In genomic region chr15:101689901-101690300, GRCh38 we compare ENCODE assay signal across 14 cellular contexts. TPM values are rescaled to one million over a fixed set of nuclear protein-coding genes. Genes with fewer than 3 reads are reported as not detected.
DNase-seq lines count a peak whose midpoint lies in the region; ATAC-seq and TF ChIP-seq lines count a peak whose summit lies in the region.
"Had no signal": no experiment of that assay in that cellular context is flagged by ENCODE, and none has a peak within 500 bp of the region (broad histone marks: within the 10 kb centered on the region; RNA-seq: fewer than 3 reads in every experiment).

No MANE protein-coding gene starts in this region.

- POLR2A ChIA-PET in A673 (lab: Charles Lee; ENCODE audit: low non-redundant PET): no interaction called here

- no peak for ATAC-seq in HG02973 (IDR thresholded peaks at IDR 0.05; ENCODE audit: unreplicated experiment)
- ATAC-seq: left lung had no signal

- DNase-seq in AG08396 (ENCODE audit: low spot score) (peak; percentile 17), GM04503 (ENCODE audit: low read depth) (peak; percentile 10), iris pigment epithelial cell (ENCODE audit: low read depth) (peak; percentile 67), A673 (ENCODE audit: low spot score) (no peak), DMS79 (lab: John Stamatoyannopoulos, UW) (no peak), GM20000 (ENCODE audit: low spot score) (no peak)
- peak; percentile 39 to 56 for DNase-seq in activated T-cell treated with anti-CD3 and anti-CD28 coated beads, Interleukin-2, amount 50 U/mL, for 48 hours
- DNase-seq: activated B cell treated with CpG ODN at 0.5 μM for 24 hours; CD4-positive, alpha-beta T cell; left lung; MM.1S had no signal

- H3K27ac ChIP-seq in A673 (ENCODE audit: low read depth, low read length, poor library complexity, severe bottlenecking): no peak overlapping the region
- H3K27ac ChIP-seq: epithelial cell of prostate, hepatocyte, left lung had no signal

- no peaks in the 10 kb centered on the region for H3K9me3 ChIP-seq in A673 (ENCODE audit: low read depth, low read length, poor library complexity, severe bottlenecking)
- H3K9me3 ChIP-seq: left lung had no signal

- H3K27me3 ChIP-seq in A673 (replicated peaks; ENCODE audit: insufficient read depth, low read depth, low read length, poor library complexity): no peaks in the 10 kb centered on the region
- H3K27me3 ChIP-seq: hepatocyte, left lung had no signal

- H3K4me1 ChIP-seq in A673 (ENCODE audit: insufficient read depth, low read length, poor library complexity, severe bottlenecking): no peaks in the 10 kb centered on the region
- H3K4me1 ChIP-seq: left lung had no signal

- H3K4me3 ChIP-seq in A673 (ENCODE audit: low read depth, low read length, poor library complexity, severe bottlenecking): no peak overlapping the region
- H3K4me3 ChIP-seq: hepatocyte, left lung had no signal

- no peaks in the 10 kb centered on the region for H3K36me3 ChIP-seq in A673 (ENCODE audit: insufficient read depth, low read length, poor library complexity, severe bottlenecking)

- no TSS peak for BruUV-seq in A673 (replicated peaks; lab: Mats Ljungman, UMichigan)

- no peak for TF ChIP-seq CTCF in A673 (conservative IDR thresholded peaks at IDR 0.05; ENCODE audit: low read depth, low read length)
- TF ChIP-seq CTCF in GM20000 (IDR thresholded peaks at IDR 0.05; ENCODE audit: extremely low read depth, missing control alignments): no peak

- intact Hi-C loops in A673 (cut with micrococcal nuclease; ENCODE audit: unreplicated experiment): no loop called here

- CTCF ChIA-PET in A673 (lab: Charles Lee): no interaction called here

RNA-seq across cellular contexts. Expression of gene TARS3, which starts 34.4 kb away (rescaled TPM):
- total RNA-seq in A673 (2021): 8.9 and 9.1 TPM in 2 replicates

RNA-seq across cellular contexts. Expression of gene TM2D3, which starts 37.7 kb away (rescaled TPM):
- 49.4 and 50.7 TPM in 2 replicates for total RNA-seq in A673 (2021)

Comparison
In these comparisons a context has a peak if more than half of its experiments do, and no peak if none do; other contexts are left out.
1. DNase-seq: peak in AG08396 (single experiment), GM04503 (single experiment), activated T-cell treated with anti-CD3 and anti-CD28 coated beads, Interleukin-2, amount 50 U/mL, for 48 hours (2 of 2) and iris pigment epithelial cell (single experiment); none in A673 (single experiment), DMS79 (single experiment) and GM20000 (single experiment).